Comparison of ENCODE assay signal across 8 cellular contexts in the genomic region with DNA sequence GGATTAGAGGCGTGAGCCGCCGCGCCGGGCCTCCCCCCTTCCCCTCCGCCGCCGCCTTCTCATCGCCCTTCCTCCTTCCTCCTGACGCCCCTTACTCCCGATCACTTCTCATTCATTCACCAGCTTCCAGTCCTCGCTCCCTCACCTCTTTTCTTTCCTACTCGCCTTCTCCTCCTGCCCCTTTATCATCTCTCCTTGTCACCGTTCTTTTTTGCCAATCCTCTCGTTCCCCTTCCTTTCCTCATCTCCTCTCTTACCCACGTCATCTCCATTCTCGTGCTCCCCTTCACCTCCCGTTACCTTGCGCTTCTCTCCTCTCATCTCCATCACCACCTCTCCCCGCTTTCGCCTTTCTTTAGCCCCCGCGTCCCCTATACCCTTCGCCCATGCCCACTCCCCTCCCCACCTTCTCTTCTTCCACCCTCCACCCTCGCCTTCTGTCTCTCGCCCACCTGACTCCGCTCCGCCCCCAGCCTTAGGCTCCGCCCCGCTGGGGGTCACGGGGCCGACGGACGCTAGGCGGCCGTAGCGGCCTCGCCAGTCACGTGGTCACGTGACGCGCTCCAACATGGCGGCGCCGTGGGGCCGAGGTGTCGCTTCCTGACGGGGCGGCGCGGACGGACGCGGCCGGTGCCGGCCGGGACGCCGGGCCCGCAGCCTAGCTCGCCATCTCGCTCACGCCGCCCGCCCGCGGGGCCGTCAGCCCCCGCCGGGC. TPM values are rescaled to one million over a fixed set of nuclear protein-coding genes. Genes with fewer than 3 reads are reported as not detected.
A peak's percentile ranks its signal among the peaks of the same experiment; 100 is the strongest.
DNase-seq lines count a peak whose midpoint lies in the region; ATAC-seq and TF ChIP-seq lines count a peak whose summit lies in the region.

A gene (plus strand): TSS at position 544 of the 715 bp plus-strand sequence. CDS start 179 bp downstream, outside the sequence.

- H3K79me1 ChIP-seq in mesenchymal stem cell (replicated peaks; ENCODE audit: low read length, poor library complexity, severe bottlenecking), result peaks cover 2% of the 10 kb centered on the region

- H3K27me3 Mint-ChIP-seq in effector memory CD8-positive, alpha-beta T cell, result no peaks in the 10 kb centered on the region

- TF ChIP-seq CTCF in GM20000 (IDR thresholded peaks at IDR 0.05; ENCODE audit: extremely low read depth, missing control alignments), result no peak

- no peaks in the 10 kb centered on the region for H3K9me3 ChIP-seq in mesenchymal stem cell (ENCODE audit: control insufficient read depth, low read length)

- peak within 1 kb of the TSS; percentile 85 for H3K4me2 ChIP-seq in mesenchymal stem cell (ENCODE audit: low read length, poor library complexity, severe bottlenecking)

- peak within 1 kb of the TSS in 1 of 2 experiments; percentile 70 for H3K23ac ChIP-seq in mesenchymal stem cell (ENCODE audit: low read length in 2 of 2)

- peak within 1 kb of the TSS; percentile 81 to 95 for H3K4me3 Mint-ChIP-seq in effector memory CD8-positive, alpha-beta T cell

- H3K27ac Mint-ChIP-seq in effector memory CD8-positive, alpha-beta T cell, result peak within 1 kb of the TSS; percentile 91 to 99

- no peaks in the 10 kb centered on the region for H3K9me3 Mint-ChIP-seq in effector memory CD8-positive, alpha-beta T cell

- peak; percentile 90 for ATAC-seq in effector memory CD8-positive, alpha-beta T cell (replicated peaks)

- H3K27ac ChIP-seq in mesenchymal stem cell (ENCODE audit: low read length, poor library complexity, severe bottlenecking), result peak within 1 kb of the TSS; percentile 14

- H2AFZ ChIP-seq in mesenchymal stem cell (ENCODE audit: low read depth, low read length), result peak within 1 kb of the TSS; percentile 68

- H2BK5ac ChIP-seq in mesenchymal stem cell (ENCODE audit: low read depth, low read length, poor library complexity, severe bottlenecking), result peak within 1 kb of the TSS; percentile 87

- peak within 1 kb of the TSS; percentile 37 for H2AK5ac ChIP-seq in mesenchymal stem cell (ENCODE audit: low read length, severe bottlenecking)

- peak within 1 kb of the TSS; percentile 85 to 92 for H3K4me3 ChIP-seq in mesenchymal stem cell (ENCODE audit: insufficient read depth in 1 of 2, low read depth in 1 of 2, low read length in 2 of 2)

- WGBS in mesenchymal stem cell, result 1% methylated on average over 57 of the region's 70 CpGs

- H3K9ac ChIP-seq in mesenchymal stem cell (ENCODE audit: low read length), result peak within 1 kb of the TSS; percentile 95

- peak within 1 kb of the TSS; percentile 94 to 97 for H3K4ac ChIP-seq in mesenchymal stem cell (ENCODE audit: low read depth in 1 of 2, low read length in 2 of 2)

- no peaks in the 10 kb centered on the region for H3K36me3 ChIP-seq in mesenchymal stem cell (ENCODE audit: control insufficient read depth in 1 of 2, insufficient read depth in 2 of 2, low read depth in 1 of 2, low read length in 2 of 2)

- H3K4me1 ChIP-seq in mesenchymal stem cell (ENCODE audit: control insufficient read depth, insufficient read depth, low read depth, low read length), result peaks cover 2% of the 10 kb centered on the region

- H2BK15ac ChIP-seq in mesenchymal stem cell (ENCODE audit: low read depth, poor library complexity, severe bottlenecking), result peak within 1 kb of the TSS; percentile 93

- peak within 1 kb of the TSS in 1 of 2 experiments; percentile 93 for H2BK12ac ChIP-seq in mesenchymal stem cell (ENCODE audit: low read length in 2 of 2)

- peak within 1 kb of the TSS in 1 of 2 experiments; percentile 98 for H3K14ac ChIP-seq in mesenchymal stem cell (ENCODE audit: low read length in 2 of 2)

- DNase-seq in CMK (ENCODE audit: low read depth), result peak; percentile 84
- peak; percentile 97 for DNase-seq in GM20000 (ENCODE audit: low spot score)
- peak; percentile 86 for DNase-seq in HT1080 (ENCODE audit: low read depth)
- DNase-seq in NOMO-1 treated with dmso at 0.1 percent for 144 hours (lab: John Stamatoyannopoulos, UW; ENCODE audit: unreplicated experiment), result peak; percentile 87
- DNase-seq in activated CD8-positive, alpha-beta memory T cell treated with anti-CD3 and anti-CD28 coated beads for 48 hours (ENCODE audit: low read depth in 2 of 3, low spot score in 2 of 3), result peak; percentile 77 to 88 (median 85)
- DNase-seq in effector memory CD8-positive, alpha-beta T cell, result peak; percentile 89 to 94 (median 91)
- peak; percentile 93 for DNase-seq in mesenchymal stem cell
- DNase-seq in stimulated activated CD8-positive, alpha-beta memory T cell treated with anti-CD3 and anti-CD28 coated beads, Interleukin-12 subunit alpha, Interleukin-12 subunit beta, amount 100 ng/mL, for 24 hours (ENCODE audit: extremely low read depth), result peak; percentile 78

- peaks cover 29 to 44% of the 10 kb centered on the region in 2 donors for H3K4me1 Mint-ChIP-seq in effector memory CD8-positive, alpha-beta T cell (ENCODE audit: low read depth in 2 of 2)

- peak within 1 kb of the TSS; percentile 87 to 92 for H3K18ac ChIP-seq in mesenchymal stem cell (ENCODE audit: low read depth in 1 of 2, low read length in 2 of 2)

- peak within 1 kb of the TSS; percentile 90 for H4K91ac ChIP-seq in mesenchymal stem cell (ENCODE audit: low read length)

- peak within 1 kb of the TSS; percentile 87 for H2BK120ac ChIP-seq in mesenchymal stem cell (ENCODE audit: low read depth, low read length)

- peak within 1 kb of the TSS; percentile 98 for H4K8ac ChIP-seq in mesenchymal stem cell (ENCODE audit: low read length)

- H3K27me3 ChIP-seq in mesenchymal stem cell (ENCODE audit: control insufficient read depth in 1 of 2, insufficient read depth in 1 of 2, low read length in 2 of 2), result peaks cover 0 to 4% of the 10 kb centered on the region in 2 experiments

- H3K36me3 Mint-ChIP-seq in effector memory CD8-positive, alpha-beta T cell (ENCODE audit: insufficient read depth), result peaks cover 14% of the 10 kb centered on the region

RNA-seq across cellular contexts. Expression of the gene that starts here (rescaled TPM):
- 21.7 and 31.0 TPM in 2 replicates for total RNA-seq in HT1080 (2014; rRNA removed; shearing (Covaris generic))
- polyA plus RNA-seq in HT1080 (2015; cell fraction: cytosol; rRNA removed), result 12.6 and 18.1 TPM in 2 replicates
- 28.6 and 31.9 TPM in 2 replicates for polyA plus RNA-seq in HT1080 (2015; cell fraction: nucleus; rRNA removed)
- 13.5 TPM for polyA plus RNA-seq in mesenchymal stem cell (2013, experiment 1 of 2)
- 13.8 TPM for polyA plus RNA-seq in mesenchymal stem cell (2013, experiment 2 of 2)

Comparison
In these comparisons a context has a peak if more than half of its experiments do, and no peak if none do; other contexts are left out.
1. Peak in every context shown above with its lines: DNase-seq, ATAC-seq, H3K4me3 ChIP-seq and H3K27ac ChIP-seq.